ENCODE assay signal across 1 cellular context in genomic region chr17:36949461-36949927, GRCh38.
TF ChIP-seq lines count a peak whose summit lies in the region.

No MANE protein-coding gene starts in this region.

TF ChIP-seq in WTC11, 78 proteins besides CTCF, POLR2A, EP300 and RAD21 (continued from another document):
- no peak for TF ChIP-seq E2F1 (CRISPR knock-in tag; IDR thresholded peaks at IDR 0.05)
- TF ChIP-seq, protein P1, sequence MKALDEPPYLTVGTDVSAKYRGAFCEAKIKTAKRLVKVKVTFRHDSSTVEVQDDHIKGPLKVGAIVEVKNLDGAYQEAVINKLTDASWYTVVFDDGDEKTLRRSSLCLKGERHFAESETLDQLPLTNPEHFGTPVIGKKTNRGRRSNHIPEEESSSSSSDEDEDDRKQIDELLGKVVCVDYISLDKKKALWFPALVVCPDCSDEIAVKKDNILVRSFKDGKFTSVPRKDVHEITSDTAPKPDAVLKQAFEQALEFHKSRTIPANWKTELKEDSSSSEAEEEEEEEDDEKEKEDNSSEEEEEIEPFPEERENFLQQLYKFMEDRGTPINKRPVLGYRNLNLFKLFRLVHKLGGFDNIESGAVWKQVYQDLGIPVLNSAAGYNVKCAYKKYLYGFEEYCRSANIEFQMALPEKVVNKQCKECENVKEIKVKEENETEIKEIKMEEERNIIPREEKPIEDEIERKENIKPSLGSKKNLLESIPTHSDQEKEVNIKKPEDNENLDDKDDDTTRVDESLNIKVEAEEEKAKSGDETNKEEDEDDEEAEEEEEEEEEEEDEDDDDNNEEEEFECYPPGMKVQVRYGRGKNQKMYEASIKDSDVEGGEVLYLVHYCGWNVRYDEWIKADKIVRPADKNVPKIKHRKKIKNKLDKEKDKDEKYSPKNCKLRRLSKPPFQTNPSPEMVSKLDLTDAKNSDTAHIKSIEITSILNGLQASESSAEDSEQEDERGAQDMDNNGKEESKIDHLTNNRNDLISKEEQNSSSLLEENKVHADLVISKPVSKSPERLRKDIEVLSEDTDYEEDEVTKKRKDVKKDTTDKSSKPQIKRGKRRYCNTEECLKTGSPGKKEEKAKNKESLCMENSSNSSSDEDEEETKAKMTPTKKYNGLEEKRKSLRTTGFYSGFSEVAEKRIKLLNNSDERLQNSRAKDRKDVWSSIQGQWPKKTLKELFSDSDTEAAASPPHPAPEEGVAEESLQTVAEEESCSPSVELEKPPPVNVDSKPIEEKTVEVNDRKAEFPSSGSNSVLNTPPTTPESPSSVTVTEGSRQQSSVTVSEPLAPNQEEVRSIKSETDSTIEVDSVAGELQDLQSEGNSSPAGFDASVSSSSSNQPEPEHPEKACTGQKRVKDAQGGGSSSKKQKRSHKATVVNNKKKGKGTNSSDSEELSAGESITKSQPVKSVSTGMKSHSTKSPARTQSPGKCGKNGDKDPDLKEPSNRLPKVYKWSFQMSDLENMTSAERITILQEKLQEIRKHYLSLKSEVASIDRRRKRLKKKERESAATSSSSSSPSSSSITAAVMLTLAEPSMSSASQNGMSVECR (CRISPR knock-in tag; IDR thresholded peaks at IDR 0.05; ENCODE audit: borderline replicate concordance), result no peak
- no peak for TF ChIP-seq ETV6 (CRISPR knock-in tag; IDR thresholded peaks at IDR 0.05)
- no peak for TF ChIP-seq RORB (CRISPR knock-in tag; IDR thresholded peaks at IDR 0.05)
- no peak for TF ChIP-seq TEAD1 (CRISPR knock-in tag; IDR thresholded peaks at IDR 0.05)
- TF ChIP-seq, protein P2, sequence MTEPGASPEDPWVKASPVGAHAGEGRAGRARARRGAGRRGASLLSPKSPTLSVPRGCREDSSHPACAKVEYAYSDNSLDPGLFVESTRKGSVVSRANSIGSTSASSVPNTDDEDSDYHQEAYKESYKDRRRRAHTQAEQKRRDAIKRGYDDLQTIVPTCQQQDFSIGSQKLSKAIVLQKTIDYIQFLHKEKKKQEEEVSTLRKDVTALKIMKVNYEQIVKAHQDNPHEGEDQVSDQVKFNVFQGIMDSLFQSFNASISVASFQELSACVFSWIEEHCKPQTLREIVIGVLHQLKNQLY (CRISPR knock-in tag; IDR thresholded peaks at IDR 0.05), result no peak
